ENCODE assay signal across 14 cellular contexts in the genomic region with DNA sequence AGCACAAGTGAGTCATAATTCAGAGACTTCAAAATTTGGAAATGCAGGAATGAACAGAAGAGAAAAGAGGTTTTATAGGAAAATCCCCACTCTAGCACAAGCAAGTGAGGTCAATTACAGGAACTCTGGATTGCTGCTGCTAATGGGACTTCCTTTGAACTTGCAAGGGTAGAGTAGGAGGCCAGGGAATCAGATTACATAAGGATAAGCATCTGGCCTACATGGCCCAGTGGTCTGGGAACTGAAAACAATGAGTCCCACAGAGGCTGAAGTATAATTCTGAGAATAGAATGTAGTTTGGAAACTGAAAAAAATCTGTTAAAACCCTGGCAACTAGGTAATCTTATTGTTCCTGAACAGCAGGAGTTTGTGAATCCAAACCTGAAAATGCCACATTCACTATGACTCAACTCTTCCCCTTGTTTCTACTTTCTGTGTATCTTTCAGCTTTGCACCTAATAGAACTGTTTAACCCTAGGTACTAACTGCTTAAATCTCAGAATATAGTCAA.
DNase-seq lines count a peak whose midpoint lies in the region; ATAC-seq and TF ChIP-seq lines count a peak whose summit lies in the region.
"Had no signal": no experiment of that assay in that cellular context is flagged by ENCODE, and none has a peak within 500 bp of the region (broad histone marks: within the 10 kb centered on the region; RNA-seq: fewer than 3 reads in every experiment).

No MANE protein-coding gene starts in this region.

- DNase-seq in A172 (ENCODE audit: low spot score) (peak; percentile 27), GM23338 (ENCODE audit: low spot score) (peak; percentile 24), SK-N-DZ (ENCODE audit: low spot score) (peak; percentile 64), islet precursor cell (peak; percentile 87), tibial nerve (ENCODE audit: low spot score in 2 of 2) (no peak), OCI-LY7 (ENCODE audit: low spot score) (no peak), LoVo (ENCODE audit: low spot score) (no peak), RPMI8226 (no peak)
- DNase-seq: activated CD4-positive, alpha-beta T cell treated with anti-CD3 and anti-CD28 coated beads, Interleukin-2, amount 50 U/mL, for 1 hour; activated naive CD8-positive, alpha-beta T cell treated with anti-CD3 and anti-CD28 coated beads for 36 hours; effector memory CD4-positive, alpha-beta T cell; H7; hippocampal formation; NCI-H526 had no signal

- H3K79me2 ChIP-seq in GM23338 (replicated peaks; ENCODE audit: insufficient read depth), result no peaks in the 10 kb centered on the region
- H3K79me2 ChIP-seq in OCI-LY7 (ENCODE audit: insufficient read depth, low read depth, low read length), result no peaks in the 10 kb centered on the region

- POLR2A ChIA-PET in OCI-LY7 (lab: Charles Lee), result interaction anchor here (0.6 kb wide), 1 partner anchor 97 kb away, joined by 3 read pairs; no protein-coding TSS in a partner anchor

- CTCF ChIA-PET in OCI-LY7 (lab: Charles Lee; ENCODE audit: unreplicated experiment), result no interaction called here

- BruUV-seq in OCI-LY7 (replicated peaks; lab: Mats Ljungman, UMichigan), result no TSS peak

- intact Hi-C loops in OCI-LY7 (cut with micrococcal nuclease; ENCODE audit: unreplicated experiment), result no loop called here

- H3K27ac Mint-ChIP-seq in GM23338, result no peak overlapping the region
- H3K27ac Mint-ChIP-seq: activated naive CD8-positive, alpha-beta T cell treated with anti-CD3 and anti-CD28 coated beads for 36 hours had no signal

- H3K9me2 ChIP-seq in GM23338 (ENCODE audit: insufficient read depth) (peaks cover 5% of the 10 kb centered on the region; the same call in 1 of the 2 replicates), OCI-LY7 (ENCODE audit: insufficient read depth, low read length) (no peaks in the 10 kb centered on the region)

- H4K20me1 ChIP-seq in GM23338 (replicated peaks; ENCODE audit: insufficient read depth) (no peaks in the 10 kb centered on the region), OCI-LY7 (ENCODE audit: insufficient read depth, low read length) (no peaks in the 10 kb centered on the region)

- no peaks in the 10 kb centered on the region for H3K27me3 Mint-ChIP-seq in GM23338 (ENCODE audit: insufficient read depth, low read depth, poor library complexity)

- H3K4me3 ChIP-seq in GM23338 (no peak overlapping the region), tibial nerve (no peak overlapping the region), OCI-LY7 (ENCODE audit: low read depth, low read length, poor library complexity, severe bottlenecking) (no peak overlapping the region)

- H3K36me3 ChIP-seq in GM23338 (ENCODE audit: insufficient read depth) (no peaks in the 10 kb centered on the region), tibial nerve (no peaks in the 10 kb centered on the region), OCI-LY7 (ENCODE audit: insufficient read depth, low read length) (no peaks in the 10 kb centered on the region)

- TF ChIP-seq EP300 in tibial nerve (IDR thresholded peaks at IDR 0.05), result no peak

- H3K9me3 Mint-ChIP-seq in GM23338, result no peaks in the 10 kb centered on the region; the same call in 1 of the 3 replicates

- H2AFZ ChIP-seq in GM23338, result peak overlapping the region; percentile 3; the same call in 1 of the 2 replicates
- H2AFZ ChIP-seq in OCI-LY7 (ENCODE audit: low read length), result no peak overlapping the region

- peak overlapping the region; percentile 29; the same call in 1 of the 2 replicates for H3K4me2 ChIP-seq in GM23338
- no peak overlapping the region for H3K4me2 ChIP-seq in OCI-LY7 (ENCODE audit: low read length)

- no peak for TF ChIP-seq POLR2A in tibial nerve (IDR thresholded peaks at IDR 0.05)

- H3K4me3 Mint-ChIP-seq in GM23338, result no peak overlapping the region
- H3K4me3 Mint-ChIP-seq: activated naive CD8-positive, alpha-beta T cell treated with anti-CD3 and anti-CD28 coated beads for 36 hours had no signal

- no peaks in the 10 kb centered on the region for H3K27me3 ChIP-seq in GM23338 (ENCODE audit: insufficient read depth)
- no peaks in the 10 kb centered on the region for H3K27me3 ChIP-seq in tibial nerve

- no peak overlapping the region for H3K27ac ChIP-seq in GM23338 (ENCODE audit: low read depth)
- H3K27ac ChIP-seq in tibial nerve, result peak overlapping the region in 2 of 4 donors; percentile 17 to 66
- H3K27ac ChIP-seq in OCI-LY7 (ENCODE audit: low read depth, low read length, poor library complexity, severe bottlenecking), result no peak overlapping the region

- H3K4me1 Mint-ChIP-seq in GM23338, result peaks cover 4% of the 10 kb centered on the region; the same call in 2 of the 3 replicates

- H3F3A ChIP-seq in GM23338 (replicated peaks; ENCODE audit: low read depth), result no peaks in the 10 kb centered on the region

- H3K36me3 Mint-ChIP-seq in GM23338 (ENCODE audit: low read depth), result no peaks in the 10 kb centered on the region
- H3K36me3 Mint-ChIP-seq: activated naive CD8-positive, alpha-beta T cell treated with anti-CD3 and anti-CD28 coated beads for 36 hours had no signal

- H3K4me1 ChIP-seq in GM23338 (ENCODE audit: insufficient read depth), result peaks cover 4% of the 10 kb centered on the region
- H3K4me1 ChIP-seq in tibial nerve, result no peaks in the 10 kb centered on the region
- H3K4me1 ChIP-seq in OCI-LY7 (ENCODE audit: insufficient read depth, low read length, poor library complexity, severe bottlenecking), result no peaks in the 10 kb centered on the region

- TF ChIP-seq CTCF in GM23338 (conservative IDR thresholded peaks at IDR 0.05; ENCODE audit: low read depth in 2 of 2) (no peak), tibial nerve (IDR thresholded peaks at IDR 0.05) (no peak), OCI-LY7 (conservative IDR thresholded peaks at IDR 0.05; ENCODE audit: low read length) (no peak)

- H3K9me3 ChIP-seq in tibial nerve (peaks cover 0 to 3% (median 0%) of the 10 kb centered on the region in 4 donors), OCI-LY7 (ENCODE audit: low read length) (no peaks in the 10 kb centered on the region)

- peak; percentile 65 for ATAC-seq in GM23338

TF ChIP-seq in GM23338, 12 proteins besides CTCF, POLR2A, EP300 and RAD21:
- TF ChIP-seq ZNF114 (CRISPR knock-in tag; IDR thresholded peaks at IDR 0.05), result no peak
- no peak for TF ChIP-seq CREB1 (CRISPR knock-in tag; IDR thresholded peaks at IDR 0.05; ENCODE audit: low read depth)
- TF ChIP-seq, protein P1, sequence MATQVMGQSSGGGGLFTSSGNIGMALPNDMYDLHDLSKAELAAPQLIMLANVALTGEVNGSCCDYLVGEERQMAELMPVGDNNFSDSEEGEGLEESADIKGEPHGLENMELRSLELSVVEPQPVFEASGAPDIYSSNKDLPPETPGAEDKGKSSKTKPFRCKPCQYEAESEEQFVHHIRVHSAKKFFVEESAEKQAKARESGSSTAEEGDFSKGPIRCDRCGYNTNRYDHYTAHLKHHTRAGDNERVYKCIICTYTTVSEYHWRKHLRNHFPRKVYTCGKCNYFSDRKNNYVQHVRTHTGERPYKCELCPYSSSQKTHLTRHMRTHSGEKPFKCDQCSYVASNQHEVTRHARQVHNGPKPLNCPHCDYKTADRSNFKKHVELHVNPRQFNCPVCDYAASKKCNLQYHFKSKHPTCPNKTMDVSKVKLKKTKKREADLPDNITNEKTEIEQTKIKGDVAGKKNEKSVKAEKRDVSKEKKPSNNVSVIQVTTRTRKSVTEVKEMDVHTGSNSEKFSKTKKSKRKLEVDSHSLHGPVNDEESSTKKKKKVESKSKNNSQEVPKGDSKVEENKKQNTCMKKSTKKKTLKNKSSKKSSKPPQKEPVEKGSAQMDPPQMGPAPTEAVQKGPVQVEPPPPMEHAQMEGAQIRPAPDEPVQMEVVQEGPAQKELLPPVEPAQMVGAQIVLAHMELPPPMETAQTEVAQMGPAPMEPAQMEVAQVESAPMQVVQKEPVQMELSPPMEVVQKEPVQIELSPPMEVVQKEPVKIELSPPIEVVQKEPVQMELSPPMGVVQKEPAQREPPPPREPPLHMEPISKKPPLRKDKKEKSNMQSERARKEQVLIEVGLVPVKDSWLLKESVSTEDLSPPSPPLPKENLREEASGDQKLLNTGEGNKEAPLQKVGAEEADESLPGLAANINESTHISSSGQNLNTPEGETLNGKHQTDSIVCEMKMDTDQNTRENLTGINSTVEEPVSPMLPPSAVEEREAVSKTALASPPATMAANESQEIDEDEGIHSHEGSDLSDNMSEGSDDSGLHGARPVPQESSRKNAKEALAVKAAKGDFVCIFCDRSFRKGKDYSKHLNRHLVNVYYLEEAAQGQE (IDR thresholded peaks at IDR 0.05; ENCODE audit: unreplicated experiment), result no peak
- no peak for TF ChIP-seq NANOG (IDR thresholded peaks at IDR 0.05; ENCODE audit: borderline replicate concordance)
- no peak for TF ChIP-seq JUNB (IDR thresholded peaks at IDR 0.05; ENCODE audit: unreplicated experiment)
- TF ChIP-seq, protein P2, sequence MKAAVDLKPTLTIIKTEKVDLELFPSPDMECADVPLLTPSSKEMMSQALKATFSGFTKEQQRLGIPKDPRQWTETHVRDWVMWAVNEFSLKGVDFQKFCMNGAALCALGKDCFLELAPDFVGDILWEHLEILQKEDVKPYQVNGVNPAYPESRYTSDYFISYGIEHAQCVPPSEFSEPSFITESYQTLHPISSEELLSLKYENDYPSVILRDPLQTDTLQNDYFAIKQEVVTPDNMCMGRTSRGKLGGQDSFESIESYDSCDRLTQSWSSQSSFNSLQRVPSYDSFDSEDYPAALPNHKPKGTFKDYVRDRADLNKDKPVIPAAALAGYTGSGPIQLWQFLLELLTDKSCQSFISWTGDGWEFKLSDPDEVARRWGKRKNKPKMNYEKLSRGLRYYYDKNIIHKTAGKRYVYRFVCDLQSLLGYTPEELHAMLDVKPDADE (IDR thresholded peaks at IDR 0.05), result no peak

Comparison
In these comparisons a context has a peak if more than half of its experiments do, and no peak if none do; other contexts are left out.
1. DNase-seq: peak in A172 (single experiment), GM23338 (single experiment), SK-N-DZ (single experiment) and islet precursor cell (single experiment); none in tibial nerve (0 of 2), OCI-LY7 (single experiment), LoVo (single experiment) and RPMI8226 (single experiment).